ENCODE assay signal across 1 cellular context in the genomic region with DNA sequence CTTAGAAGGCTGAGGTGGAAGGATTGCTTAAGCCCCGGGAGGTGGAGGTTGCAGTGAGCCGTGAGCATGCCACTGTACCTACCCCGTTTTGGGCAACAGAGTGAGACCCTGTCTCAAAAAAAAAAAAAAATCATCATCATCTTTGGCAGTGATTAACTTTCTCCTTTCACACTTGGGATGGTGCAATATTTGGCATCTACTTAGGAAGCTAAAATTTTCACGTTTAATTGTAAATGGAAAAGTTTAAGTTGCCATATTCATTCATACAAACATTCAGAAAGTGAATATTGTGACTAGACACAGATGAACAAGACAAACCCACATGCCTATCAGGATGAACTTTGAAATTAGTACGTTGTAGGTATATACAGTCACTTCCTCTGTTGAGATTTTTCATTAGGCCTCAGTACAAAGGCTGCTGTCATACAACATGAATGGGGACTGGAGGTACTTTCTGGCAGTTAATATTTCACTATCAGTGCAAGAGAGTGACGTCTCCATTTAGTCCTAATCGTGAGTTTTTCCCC.
TF ChIP-seq lines count a peak whose summit lies in the region.

No MANE protein-coding gene starts in this region.

TF ChIP-seq in HepG2, 621 proteins besides CTCF, POLR2A, EP300 and RAD21 (continued from another document and continues in another):
- TF ChIP-seq, protein P1, sequence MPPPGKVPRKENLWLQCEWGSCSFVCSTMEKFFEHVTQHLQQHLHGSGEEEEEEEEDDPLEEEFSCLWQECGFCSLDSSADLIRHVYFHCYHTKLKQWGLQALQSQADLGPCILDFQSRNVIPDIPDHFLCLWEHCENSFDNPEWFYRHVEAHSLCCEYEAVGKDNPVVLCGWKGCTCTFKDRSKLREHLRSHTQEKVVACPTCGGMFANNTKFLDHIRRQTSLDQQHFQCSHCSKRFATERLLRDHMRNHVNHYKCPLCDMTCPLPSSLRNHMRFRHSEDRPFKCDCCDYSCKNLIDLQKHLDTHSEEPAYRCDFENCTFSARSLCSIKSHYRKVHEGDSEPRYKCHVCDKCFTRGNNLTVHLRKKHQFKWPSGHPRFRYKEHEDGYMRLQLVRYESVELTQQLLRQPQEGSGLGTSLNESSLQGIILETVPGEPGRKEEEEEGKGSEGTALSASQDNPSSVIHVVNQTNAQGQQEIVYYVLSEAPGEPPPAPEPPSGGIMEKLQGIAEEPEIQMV (CRISPR knock-in tag; IDR thresholded peaks at IDR 0.05; ENCODE audit: low read depth) = 0 out of 2 replicates have a peak, but pooled peaks have one; percentile 54
- TF ChIP-seq MAX (IDR thresholded peaks at IDR 0.05) = peak; percentile 78
- TF ChIP-seq ASH2L (IDR thresholded peaks at IDR 0.05; ENCODE audit: insufficient read length, low read depth, low read length) = peak; percentile 83
- TF ChIP-seq ZNF616 (CRISPR knock-in tag; IDR thresholded peaks at IDR 0.05; ENCODE audit: low read depth) = 0 out of 2 replicates have a peak, but pooled peaks have one; percentile 12
- TF ChIP-seq RAD51 (IDR thresholded peaks at IDR 0.05; ENCODE audit: borderline replicate concordance) = no peak
- TF ChIP-seq, protein P2, sequence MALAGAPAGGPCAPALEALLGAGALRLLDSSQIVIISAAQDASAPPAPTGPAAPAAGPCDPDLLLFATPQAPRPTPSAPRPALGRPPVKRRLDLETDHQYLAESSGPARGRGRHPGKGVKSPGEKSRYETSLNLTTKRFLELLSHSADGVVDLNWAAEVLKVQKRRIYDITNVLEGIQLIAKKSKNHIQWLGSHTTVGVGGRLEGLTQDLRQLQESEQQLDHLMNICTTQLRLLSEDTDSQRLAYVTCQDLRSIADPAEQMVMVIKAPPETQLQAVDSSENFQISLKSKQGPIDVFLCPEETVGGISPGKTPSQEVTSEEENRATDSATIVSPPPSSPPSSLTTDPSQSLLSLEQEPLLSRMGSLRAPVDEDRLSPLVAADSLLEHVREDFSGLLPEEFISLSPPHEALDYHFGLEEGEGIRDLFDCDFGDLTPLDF (CRISPR knock-in tag; IDR thresholded peaks at IDR 0.05) = no peak
- TF ChIP-seq MED8 (CRISPR knock-in tag; IDR thresholded peaks at IDR 0.05; ENCODE audit: insufficient replicate concordance) = no peak
- TF ChIP-seq KAT2B (IDR thresholded peaks at IDR 0.05; ENCODE audit: borderline replicate concordance, low read depth, low read length) = no peak
- TF ChIP-seq NR2C2 (CRISPR knock-in tag; IDR thresholded peaks at IDR 0.05; ENCODE audit: borderline replicate concordance) = peak; percentile 65; the same call in 1 of the 2 replicates
- TF ChIP-seq SNRNP70 (IDR thresholded peaks at IDR 0.05; ENCODE audit: low read depth, low read length) = no peak
- TF ChIP-seq, protein P3, sequence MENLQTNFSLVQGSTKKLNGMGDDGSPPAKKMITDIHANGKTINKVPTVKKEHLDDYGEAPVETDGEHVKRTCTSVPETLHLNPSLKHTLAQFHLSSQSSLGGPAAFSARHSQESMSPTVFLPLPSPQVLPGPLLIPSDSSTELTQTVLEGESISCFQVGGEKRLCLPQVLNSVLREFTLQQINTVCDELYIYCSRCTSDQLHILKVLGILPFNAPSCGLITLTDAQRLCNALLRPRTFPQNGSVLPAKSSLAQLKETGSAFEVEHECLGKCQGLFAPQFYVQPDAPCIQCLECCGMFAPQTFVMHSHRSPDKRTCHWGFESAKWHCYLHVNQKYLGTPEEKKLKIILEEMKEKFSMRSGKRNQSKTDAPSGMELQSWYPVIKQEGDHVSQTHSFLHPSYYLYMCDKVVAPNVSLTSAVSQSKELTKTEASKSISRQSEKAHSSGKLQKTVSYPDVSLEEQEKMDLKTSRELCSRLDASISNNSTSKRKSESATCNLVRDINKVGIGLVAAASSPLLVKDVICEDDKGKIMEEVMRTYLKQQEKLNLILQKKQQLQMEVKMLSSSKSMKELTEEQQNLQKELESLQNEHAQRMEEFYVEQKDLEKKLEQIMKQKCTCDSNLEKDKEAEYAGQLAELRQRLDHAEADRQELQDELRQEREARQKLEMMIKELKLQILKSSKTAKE (CRISPR knock-in tag; IDR thresholded peaks at IDR 0.05; ENCODE audit: borderline replicate concordance) = no peak
- TF ChIP-seq CAMTA2 (CRISPR knock-in tag; IDR thresholded peaks at IDR 0.05; ENCODE audit: borderline replicate concordance) = no peak
- no peak; the same call in 1 of the 2 replicates for TF ChIP-seq HIC2 (CRISPR knock-in tag; IDR thresholded peaks at IDR 0.05; ENCODE audit: low read depth)
- TF ChIP-seq ZBTB42 (CRISPR knock-in tag; IDR thresholded peaks at IDR 0.05) = no peak
- no peak for TF ChIP-seq CERS6 (CRISPR knock-in tag; IDR thresholded peaks at IDR 0.05)
- peak; percentile 85 for TF ChIP-seq PHF21A (CRISPR knock-in tag; IDR thresholded peaks at IDR 0.05)
- no peak for TF ChIP-seq ZNF776 (CRISPR knock-in tag; IDR thresholded peaks at IDR 0.05)
- no peak for TF ChIP-seq ZFP37 (CRISPR knock-in tag; IDR thresholded peaks at IDR 0.05; ENCODE audit: borderline replicate concordance)
- no peak for TF ChIP-seq ATRX (CRISPR knock-in tag; IDR thresholded peaks at IDR 0.05; ENCODE audit: borderline replicate concordance)
- no peak for TF ChIP-seq HHEX (CRISPR knock-in tag; IDR thresholded peaks at IDR 0.05)
- 0 out of 2 replicates have a peak, but pooled peaks have one; percentile 73 for TF ChIP-seq ZNF775 (CRISPR knock-in tag; IDR thresholded peaks at IDR 0.05; ENCODE audit: borderline replicate concordance)
- TF ChIP-seq SMARCC2 (IDR thresholded peaks at IDR 0.05) = no peak
- TF ChIP-seq RXRA (CRISPR knock-in tag; IDR thresholded peaks at IDR 0.05) = 0 out of 2 replicates have a peak, but pooled peaks have one; percentile 16
- TF ChIP-seq NR3C1 (CRISPR knock-in tag; IDR thresholded peaks at IDR 0.05) = no peak
- TF ChIP-seq SP1 (IDR thresholded peaks at IDR 0.05) = no peak
- no peak for TF ChIP-seq SP1 (CRISPR knock-in tag; IDR thresholded peaks at IDR 0.05)
- TF ChIP-seq SIN3B (IDR thresholded peaks at IDR 0.05; ENCODE audit: low read length) = no peak
- no peak for TF ChIP-seq E2F2 (CRISPR knock-in tag; IDR thresholded peaks at IDR 0.05; ENCODE audit: borderline replicate concordance)
- TF ChIP-seq SIX1 (CRISPR knock-in tag; IDR thresholded peaks at IDR 0.05; ENCODE audit: borderline replicate concordance) = peak; percentile 65
- TF ChIP-seq MIER3 (CRISPR knock-in tag; IDR thresholded peaks at IDR 0.05; ENCODE audit: borderline replicate concordance) = peak; percentile 93
- TF ChIP-seq ZSCAN29 (CRISPR knock-in tag; conservative IDR thresholded peaks at IDR 0.05) = peak; percentile 92
- no peak for TF ChIP-seq MYNN (CRISPR knock-in tag; IDR thresholded peaks at IDR 0.05; ENCODE audit: low read depth)
- TF ChIP-seq CBX1 (IDR thresholded peaks at IDR 0.05; ENCODE audit: low read depth) = no peak
- TF ChIP-seq ARID3A (IDR thresholded peaks at IDR 0.05; ENCODE audit: low read depth, low read length) = peak; percentile 96
- TF ChIP-seq RCOR2 (CRISPR knock-in tag; IDR thresholded peaks at IDR 0.05) = no peak; the same call in 1 of the 2 replicates
- TF ChIP-seq ZNF678 (CRISPR knock-in tag; IDR thresholded peaks at IDR 0.05) = 0 out of 2 replicates have a peak, but pooled peaks have one; percentile 33
- no peak for TF ChIP-seq MAZ (IDR thresholded peaks at IDR 0.05; ENCODE audit: borderline replicate concordance, low read depth, low read length)
- peak; percentile 29; the same call in 1 of the 2 replicates for TF ChIP-seq MAZ (CRISPR knock-in tag; IDR thresholded peaks at IDR 0.05; ENCODE audit: low read depth)
- TF ChIP-seq TBP (CRISPR knock-in tag; IDR thresholded peaks at IDR 0.05) = no peak
- TF ChIP-seq HMGXB4 (CRISPR knock-in tag; IDR thresholded peaks at IDR 0.05; ENCODE audit: borderline replicate concordance in 1 of 2, low read depth in 1 of 2) = no peak; a peak in 1 of 4 replicates
- TF ChIP-seq HNF4G (IDR thresholded peaks at IDR 0.05; ENCODE audit: borderline replicate concordance, low read depth, low read length) = peak; percentile 93
- peak; percentile 82; the same call in 1 of the 2 replicates for TF ChIP-seq HNF4G (CRISPR knock-in tag; IDR thresholded peaks at IDR 0.05; ENCODE audit: borderline replicate concordance, low read depth)
- TF ChIP-seq JDP2 (CRISPR knock-in tag; IDR thresholded peaks at IDR 0.05; ENCODE audit: borderline replicate concordance) = no peak
- TF ChIP-seq SRSF4 (IDR thresholded peaks at IDR 0.05; ENCODE audit: low read depth, low read length, poor library complexity, severe bottlenecking) = no peak
- no peak for TF ChIP-seq HNRNPH1 (optimal IDR thresholded peaks at IDR 0.05; ENCODE audit: low read depth, low read length)
- TF ChIP-seq PRMT3 (CRISPR knock-in tag; IDR thresholded peaks at IDR 0.05; ENCODE audit: borderline replicate concordance, low read depth) = no peak
- no peak; the same call in 1 of the 2 replicates for TF ChIP-seq MYPOP (CRISPR knock-in tag; IDR thresholded peaks at IDR 0.05)
- no peak for TF ChIP-seq REXO4 (CRISPR knock-in tag; IDR thresholded peaks at IDR 0.05; ENCODE audit: borderline replicate concordance)
- TF ChIP-seq ELK4 (CRISPR knock-in tag; IDR thresholded peaks at IDR 0.05; ENCODE audit: borderline replicate concordance) = no peak
- no peak for TF ChIP-seq KLF12 (CRISPR knock-in tag; IDR thresholded peaks at IDR 0.05; ENCODE audit: borderline replicate concordance)
- no peak for TF ChIP-seq SOX6 (IDR thresholded peaks at IDR 0.05)
- TF ChIP-seq SOX6 (CRISPR knock-in tag; IDR thresholded peaks at IDR 0.05) = peak; percentile 80
